ENCODE assay signal across 17 cellular contexts in genomic region chr17:304461-304860, GRCh38. TPM values are rescaled to one million over a fixed set of nuclear protein-coding genes. Genes with fewer than 3 reads are reported as not detected.
A peak's percentile ranks its signal among the peaks of the same experiment; 100 is the strongest.
DNase-seq lines count a peak whose midpoint lies in the region; ATAC-seq and TF ChIP-seq lines count a peak whose summit lies in the region.
"Had no signal": no experiment of that assay in that cellular context is flagged by ENCODE, and none has a peak within 500 bp of the region (broad histone marks: within the 10 kb centered on the region; RNA-seq: fewer than 3 reads in every experiment).

No MANE protein-coding gene starts in this region.

- H3F3A ChIP-seq in smooth muscle cell (ENCODE audit: low read depth): no peaks in the 10 kb centered on the region

- H3K79me1 ChIP-seq in mesenchymal stem cell (replicated peaks; ENCODE audit: low read length, poor library complexity, severe bottlenecking): no peaks in the 10 kb centered on the region

- H3K27me3 ChIP-seq in mesenchymal stem cell (ENCODE audit: control insufficient read depth in 1 of 2, insufficient read depth in 1 of 2, low read length in 2 of 2) (peaks cover 0 to 29% of the 10 kb centered on the region in 2 experiments), smooth muscle cell (ENCODE audit: low read depth) (no peaks in the 10 kb centered on the region)

- peak overlapping the region; percentile 50 to 60 for H3K18ac ChIP-seq in mesenchymal stem cell (ENCODE audit: low read depth in 1 of 2, low read length in 2 of 2)

- H3K4me1 ChIP-seq in mesenchymal stem cell (ENCODE audit: control insufficient read depth, insufficient read depth, low read depth, low read length): peaks cover 18% of the 10 kb centered on the region
- H3K4me1 ChIP-seq in smooth muscle cell (ENCODE audit: low read depth): no peaks in the 10 kb centered on the region

- H2BK120ac ChIP-seq in mesenchymal stem cell (ENCODE audit: low read depth, low read length): no peak overlapping the region

- no peak for TF ChIP-seq CTCF in smooth muscle cell (IDR thresholded peaks at IDR 0.05; ENCODE audit: borderline replicate concordance, insufficient read depth, poor library complexity, severe bottlenecking)

- H3K4me2 ChIP-seq in mesenchymal stem cell (ENCODE audit: low read length, poor library complexity, severe bottlenecking): peak overlapping the region; percentile 14
- peak overlapping the region; percentile 36 for H3K4me2 ChIP-seq in smooth muscle cell

- H4K8ac ChIP-seq in mesenchymal stem cell (ENCODE audit: low read length): peak overlapping the region; percentile 75

- no peaks in the 10 kb centered on the region for H3K79me2 ChIP-seq in smooth muscle cell (ENCODE audit: low read depth)

- peak overlapping the region in 1 of 2 experiments; percentile 71 for H3K4ac ChIP-seq in mesenchymal stem cell (ENCODE audit: low read depth in 1 of 2, low read length in 2 of 2)

- H3K27ac ChIP-seq in mesenchymal stem cell (ENCODE audit: low read length, poor library complexity, severe bottlenecking): no peak overlapping the region
- no peak overlapping the region for H3K27ac ChIP-seq in smooth muscle cell (ENCODE audit: low read depth)
- H3K27ac ChIP-seq: 22Rv1, esophagus muscularis mucosa had no signal

- no peak overlapping the region for H4K91ac ChIP-seq in mesenchymal stem cell (ENCODE audit: low read length)

- H2AFZ ChIP-seq in mesenchymal stem cell (ENCODE audit: low read depth, low read length) (no peak overlapping the region), smooth muscle cell (ENCODE audit: low read depth) (no peak overlapping the region)

- no peak overlapping the region for H3K14ac ChIP-seq in mesenchymal stem cell (ENCODE audit: low read length in 2 of 2)

- H2BK12ac ChIP-seq in mesenchymal stem cell (ENCODE audit: low read length in 2 of 2): no peak overlapping the region

- H3K9ac ChIP-seq in mesenchymal stem cell (ENCODE audit: low read length) (peak overlapping the region; percentile 75), smooth muscle cell (ENCODE audit: low read depth) (no peak overlapping the region)

- H3K4me3 ChIP-seq in mesenchymal stem cell (ENCODE audit: insufficient read depth in 1 of 2, low read depth in 1 of 2, low read length in 2 of 2): no peak overlapping the region
- no peak overlapping the region for H3K4me3 ChIP-seq in smooth muscle cell
- H3K4me3 ChIP-seq: esophagus muscularis mucosa, tibial nerve had no signal

- ATAC-seq in HG03045 (IDR thresholded peaks at IDR 0.05; ENCODE audit: unreplicated experiment): no peak

- no peak overlapping the region for H2BK15ac ChIP-seq in mesenchymal stem cell (ENCODE audit: low read depth, poor library complexity, severe bottlenecking)

- peaks cover 0 to 24% of the 10 kb centered on the region in 2 experiments for H3K36me3 ChIP-seq in mesenchymal stem cell (ENCODE audit: control insufficient read depth in 1 of 2, insufficient read depth in 2 of 2, low read depth in 1 of 2, low read length in 2 of 2)
- no peaks in the 10 kb centered on the region for H3K36me3 ChIP-seq in smooth muscle cell (ENCODE audit: low read depth)
- H3K36me3 ChIP-seq: esophagus muscularis mucosa, tibial nerve had no signal

- peak overlapping the region; percentile 81 for H2AK5ac ChIP-seq in mesenchymal stem cell (ENCODE audit: low read length, severe bottlenecking)

- peak overlapping the region in 1 of 2 experiments; percentile 77 for H3K23ac ChIP-seq in mesenchymal stem cell (ENCODE audit: low read length in 2 of 2)

- H4K20me1 ChIP-seq in smooth muscle cell (ENCODE audit: low read depth): no peaks in the 10 kb centered on the region

- peak; percentile 4 for DNase-seq in activated naive CD4-positive, alpha-beta T cell treated with anti-CD3 and anti-CD28 coated beads, Interleukin-2, amount 50 U/mL, for 16 hours
- DNase-seq in activated naive CD4-positive, alpha-beta T cell treated with Interleukin-2 at 50 U/mL for 16 hours: no peak
- DNase-seq in epidermal melanocyte (ENCODE audit: insufficient read length, low spot score) (peak; percentile 24), mesenchymal stem cell (peak; percentile 5), smooth muscle cell (lab: John Stamatoyannopoulos, UW; ENCODE audit: unreplicated experiment) (no peak), GF-D8 (lab: John Stamatoyannopoulos, UW) (no peak), middle frontal gyrus (ENCODE audit: extremely low spot score, low spot score) (no peak)
- DNase-seq: activated CD4-positive, alpha-beta T cell treated with anti-CD3 and anti-CD28 coated beads for 48 hours; activated T-cell treated with anti-CD3 and anti-CD28 coated beads, Interleukin-2, amount 50 U/mL, for 48 hours; CD4-positive, CD25-positive, alpha-beta regulatory T cell; NCI-H1092 treated with DMSO at 0.1 percent for 48 hours; SHP77 treated with DMSO at 0.1 percent for 48 hours; stimulated activated CD4-positive, alpha-beta T cell treated with anti-CD3 and anti-CD28 coated beads, Interleukin-4, amount 100 ng/mL, for 1 hour had no signal

- no peak overlapping the region for H2BK5ac ChIP-seq in mesenchymal stem cell (ENCODE audit: low read depth, low read length, poor library complexity, severe bottlenecking)

- H3K9me3 ChIP-seq in mesenchymal stem cell (ENCODE audit: control insufficient read depth, low read length) (no peaks in the 10 kb centered on the region), smooth muscle cell (replicated peaks; ENCODE audit: low read depth) (no peaks in the 10 kb centered on the region)
- H3K9me3 ChIP-seq: esophagus muscularis mucosa, tibial nerve had no signal

- 30% methylated on average over 9 of the region's 10 CpGs for WGBS in mesenchymal stem cell
- WGBS in smooth muscle cell (ENCODE audit: low lambda C conversion rate): 39% methylated on average over 10 of the region's 10 CpGs

RNA-seq across cellular contexts. Expression of gene RPH3AL, which starts 48.1 kb away (rescaled TPM):
- 4.0 TPM for polyA plus RNA-seq in mesenchymal stem cell (2013, experiment 1 of 2)
- polyA plus RNA-seq in mesenchymal stem cell (2013, experiment 2 of 2): 3.6 TPM
- total RNA-seq in smooth muscle cell: 0.67 and 1.8 TPM in 2 replicates
- polyA plus RNA-seq in smooth muscle cell: 1.3 and 3.3 TPM in 2 replicates

Comparison
In these comparisons a context has a peak if more than half of its experiments do, and no peak if none do; other contexts are left out.
1. DNase-seq: peak in activated naive CD4-positive, alpha-beta T cell treated with anti-CD3 and anti-CD28 coated beads, Interleukin-2, amount 50 U/mL, for 16 hours (single experiment), epidermal melanocyte (single experiment) and mesenchymal stem cell (single experiment); none in activated naive CD4-positive, alpha-beta T cell treated with Interleukin-2 at 50 U/mL for 16 hours (single experiment), smooth muscle cell (single experiment), GF-D8 (single experiment) and middle frontal gyrus (single experiment).